Comparison of ENCODE assay signal across 8 cellular contexts in genomic region chr16:728890-729744, GRCh38. TPM values are rescaled to one million over a fixed set of nuclear protein-coding genes. Genes with fewer than 3 reads are reported as not detected.
A peak's percentile ranks its signal among the peaks of the same experiment; 100 is the strongest.
DNase-seq lines count a peak whose midpoint lies in the region; ATAC-seq and TF ChIP-seq lines count a peak whose summit lies in the region.
"Had no signal": no experiment of that assay in that cellular context is flagged by ENCODE, and none has a peak within 500 bp of the region (broad histone marks: within the 10 kb centered on the region; RNA-seq: fewer than 3 reads in every experiment).

No MANE protein-coding gene starts in this region.

- no peaks in the 10 kb centered on the region for H3K4me1 Mint-ChIP-seq in endodermal cell

- peak overlapping the region; percentile 84 for H3K4me2 ChIP-seq in PC-3 (ENCODE audit: low read length)
- H3K4me2 ChIP-seq in smooth muscle cell: peak overlapping the region; percentile 99

- TF ChIP-seq CTCF in GM12865 (IDR thresholded peaks at IDR 0.05; ENCODE audit: insufficient read depth, low read depth, low read length, missing control alignments) (no peak), PC-3 (conservative IDR thresholded peaks at IDR 0.05; ENCODE audit: low read depth, low read length) (no peak), endodermal cell (conservative IDR thresholded peaks at IDR 0.05) (no peak), smooth muscle cell (IDR thresholded peaks at IDR 0.05; ENCODE audit: borderline replicate concordance, insufficient read depth, poor library complexity, severe bottlenecking) (no peak)

- peaks cover 9% of the 10 kb centered on the region for H3K36me3 Mint-ChIP-seq in endodermal cell (ENCODE audit: low read depth)

- no peak overlapping the region for H3K27ac Mint-ChIP-seq in endodermal cell

- H3K79me2 ChIP-seq in PC-3 (ENCODE audit: low read length) (0 out of 2 replicates have a peak, but pooled peaks cover 9% of the 10 kb centered on the region), smooth muscle cell (ENCODE audit: low read depth) (no peaks in the 10 kb centered on the region)

- H3K9ac ChIP-seq in PC-3 (ENCODE audit: low read length): no peak overlapping the region
- no peak overlapping the region for H3K9ac ChIP-seq in endodermal cell (ENCODE audit: extremely low read depth, low read length, poor library complexity, severe bottlenecking)
- H3K9ac ChIP-seq in smooth muscle cell (ENCODE audit: low read depth): no peak overlapping the region

- peak overlapping the region; percentile 44 for H3K4me3 Mint-ChIP-seq in endodermal cell

- H4K20me1 ChIP-seq in PC-3 (ENCODE audit: low read length): no peaks in the 10 kb centered on the region
- H4K20me1 ChIP-seq in smooth muscle cell (ENCODE audit: low read depth): no peaks in the 10 kb centered on the region

- DNase-seq in GM12865 (ENCODE audit: low read depth) (peak; percentile 22), PC-3 (no peak), endodermal cell (peak; percentile 72), smooth muscle cell (lab: John Stamatoyannopoulos, UW; ENCODE audit: unreplicated experiment) (no peak), GM19240 (ENCODE audit: insufficient read length, low spot score) (no peak), NCI-H1436 (lab: John Stamatoyannopoulos, UW) (no peak)

- CTCF ChIA-PET in PC-3 (lab: Charles Lee): interaction anchor here (0.7 to 1.3 kb wide), 2 partner anchors 14 to 16 kb away, joined by 5 to 12 read pairs; no protein-coding TSS in a partner anchor

- no peaks in the 10 kb centered on the region for H3K9me3 Mint-ChIP-seq in endodermal cell

- H3K4me1 ChIP-seq in PC-3 (ENCODE audit: insufficient read depth, low read length) (peaks cover 8% of the 10 kb centered on the region; the same call in 1 of the 2 replicates), endodermal cell (ENCODE audit: control insufficient read depth, insufficient read depth, low read length) (peaks cover 3% of the 10 kb centered on the region), smooth muscle cell (ENCODE audit: low read depth) (peaks cover 10% of the 10 kb centered on the region)

- peaks cover 3% of the 10 kb centered on the region for H3F3A ChIP-seq in PC-3 (ENCODE audit: low read length, unreplicated experiment)
- peaks cover 4% of the 10 kb centered on the region for H3F3A ChIP-seq in smooth muscle cell (ENCODE audit: low read depth)

- H3K4me3 ChIP-seq in GM12865 (ENCODE audit: low read depth, low read length): peak overlapping the region; percentile 78
- peak overlapping the region; percentile 66 for H3K4me3 ChIP-seq in PC-3 (ENCODE audit: low read length)
- no peak overlapping the region for H3K4me3 ChIP-seq in endodermal cell (ENCODE audit: low read length)
- peak overlapping the region; percentile 69 for H3K4me3 ChIP-seq in smooth muscle cell

- intact Hi-C loops in PC-3 (cut with micrococcal nuclease): no loop called here

- H3K36me3 ChIP-seq in PC-3 (ENCODE audit: low read depth, low read length) (no peaks in the 10 kb centered on the region; the same call in 1 of the 2 replicates), endodermal cell (ENCODE audit: control insufficient read depth, insufficient read depth, low read length) (peaks cover 10% of the 10 kb centered on the region), smooth muscle cell (ENCODE audit: low read depth) (no peaks in the 10 kb centered on the region)

- BruUV-seq in PC-3 (replicated peaks; lab: Mats Ljungman, UMichigan): no TSS peak

- no peaks in the 10 kb centered on the region for H3K9me2 ChIP-seq in PC-3 (replicated peaks; ENCODE audit: low read length)

- H3K27me3 ChIP-seq in PC-3 (ENCODE audit: low read length) (no peaks in the 10 kb centered on the region), endodermal cell (ENCODE audit: control insufficient read depth, insufficient read depth, low read length, poor library complexity, severe bottlenecking) (peaks cover 19% of the 10 kb centered on the region), smooth muscle cell (ENCODE audit: low read depth) (no peaks in the 10 kb centered on the region)
- H3K27me3 ChIP-seq: adrenal gland had no signal

- ATAC-seq in PC-3 (peak; percentile 0; the same call in 1 of the 2 replicates), GM19328 (IDR thresholded peaks at IDR 0.05; ENCODE audit: unreplicated experiment) (no peak)

- POLR2A ChIA-PET in PC-3 (lab: Charles Lee; ENCODE audit: unreplicated experiment): no interaction called here

- H2AFZ ChIP-seq in PC-3 (ENCODE audit: low read length) (no peak overlapping the region), smooth muscle cell (ENCODE audit: low read depth) (no peak overlapping the region)

- H3K9me3 ChIP-seq in PC-3 (ENCODE audit: low read length) (no peaks in the 10 kb centered on the region), endodermal cell (ENCODE audit: control insufficient read depth, low read length) (no peaks in the 10 kb centered on the region), smooth muscle cell (replicated peaks; ENCODE audit: low read depth) (no peaks in the 10 kb centered on the region)
- H3K9me3 ChIP-seq: adrenal gland had no signal

- H3K27ac ChIP-seq in PC-3 (ENCODE audit: low read length) (no peak overlapping the region), endodermal cell (ENCODE audit: low read depth, low read length) (no peak overlapping the region), smooth muscle cell (ENCODE audit: low read depth) (no peak overlapping the region)

- WGBS in endodermal cell (ENCODE audit: insufficient coverage in 1 of 2, insufficient read length in 1 of 2), 2 experiments: 81 to 88% methylated on average over 27 to 55 of the region's 55 CpGs
- WGBS in smooth muscle cell (ENCODE audit: low lambda C conversion rate): 65% methylated on average over 49 of the region's 55 CpGs

- peaks cover 15% of the 10 kb centered on the region for H3K27me3 Mint-ChIP-seq in endodermal cell (ENCODE audit: insufficient read depth)

RNA-seq across cellular contexts. Expression of gene HAGHL, which starts 2.2 kb away (rescaled TPM):
- 16.4 and 19.4 TPM in 2 replicates for total RNA-seq in PC-3 (2014; rRNA removed)
- 10 to 100 TPM in 1 of 2 donors, 1 to 10 TPM in 1; 8.9 to 11.4 TPM for total RNA-seq in endodermal cell
- polyA plus RNA-seq in endodermal cell (2013, experiment 1 of 2): 7.5 TPM
- 6.2 TPM for polyA plus RNA-seq in endodermal cell (2013, experiment 2 of 2)
- 3.2 and 15.4 TPM in 2 replicates for total RNA-seq in smooth muscle cell
- 23.1 and 24.6 TPM in 2 replicates for polyA plus RNA-seq in smooth muscle cell

RNA-seq across cellular contexts. Expression of gene CCDC78, which starts 2.9 kb away (rescaled TPM):
- total RNA-seq in PC-3 (2014; rRNA removed): 3.3 and 5.8 TPM in 2 replicates
- total RNA-seq in endodermal cell: 1 to 10 TPM; 6.5 to 8.1 TPM
- polyA plus RNA-seq in endodermal cell (2013, experiment 1 of 2): 3.7 TPM
- polyA plus RNA-seq in endodermal cell (2013, experiment 2 of 2): 3.1 TPM
- 2.8 TPM in 1 of 2 replicates, not detected in the other for total RNA-seq in smooth muscle cell
- polyA plus RNA-seq in smooth muscle cell: 3.4 and 4.7 TPM in 2 replicates

RNA-seq across cellular contexts. Expression of gene ANTKMT, which starts 8.2 kb away (rescaled TPM):
- total RNA-seq in PC-3 (2014; rRNA removed): 77.3 and 79.0 TPM in 2 replicates
- total RNA-seq in endodermal cell: 10 to 100 TPM; 36.9 to 40.6 TPM
- polyA plus RNA-seq in endodermal cell (2013, experiment 1 of 2): 19.4 TPM
- polyA plus RNA-seq in endodermal cell (2013, experiment 2 of 2): 22.1 TPM
- 11.9 and 15.6 TPM in 2 replicates for total RNA-seq in smooth muscle cell
- 39.8 and 40.9 TPM in 2 replicates for polyA plus RNA-seq in smooth muscle cell

RNA-seq across cellular contexts. Expression of gene CIAO3, which starts 11.7 kb away (rescaled TPM):
- total RNA-seq in PC-3 (2014; rRNA removed): 46.1 and 62.5 TPM in 2 replicates
- total RNA-seq in endodermal cell: 10 to 100 TPM; 41.4 to 43.3 TPM
- 45.0 TPM for polyA plus RNA-seq in endodermal cell (2013, experiment 1 of 2)
- polyA plus RNA-seq in endodermal cell (2013, experiment 2 of 2): 37.8 TPM
- total RNA-seq in smooth muscle cell: 19.7 and 33.5 TPM in 2 replicates
- polyA plus RNA-seq in smooth muscle cell: 35.6 and 39.6 TPM in 2 replicates

RNA-seq across cellular contexts. Expression of gene METRN, which starts 14.2 kb away (rescaled TPM):
- total RNA-seq in PC-3 (2014; rRNA removed) (314 and 320 TPM in 2 replicates), endodermal cell (10 to 100 TPM; 33.4 to 38.5 TPM), smooth muscle cell (30.6 and 39.6 TPM in 2 replicates)
- 90.9 TPM for polyA plus RNA-seq in endodermal cell (2013, experiment 1 of 2)
- polyA plus RNA-seq in endodermal cell (2013, experiment 2 of 2): 95.7 TPM
- 170 and 193 TPM in 2 replicates for polyA plus RNA-seq in smooth muscle cell

Comparison
In these comparisons a context has a peak if more than half of its experiments do, and no peak if none do; other contexts are left out.
1. DNase-seq: peak in GM12865 (single experiment) and endodermal cell (single experiment); none in PC-3 (single experiment), smooth muscle cell (single experiment), GM19240 (single experiment) and NCI-H1436 (single experiment).